1 cellular context compared by ENCODE assay signal in the genomic region with DNA sequence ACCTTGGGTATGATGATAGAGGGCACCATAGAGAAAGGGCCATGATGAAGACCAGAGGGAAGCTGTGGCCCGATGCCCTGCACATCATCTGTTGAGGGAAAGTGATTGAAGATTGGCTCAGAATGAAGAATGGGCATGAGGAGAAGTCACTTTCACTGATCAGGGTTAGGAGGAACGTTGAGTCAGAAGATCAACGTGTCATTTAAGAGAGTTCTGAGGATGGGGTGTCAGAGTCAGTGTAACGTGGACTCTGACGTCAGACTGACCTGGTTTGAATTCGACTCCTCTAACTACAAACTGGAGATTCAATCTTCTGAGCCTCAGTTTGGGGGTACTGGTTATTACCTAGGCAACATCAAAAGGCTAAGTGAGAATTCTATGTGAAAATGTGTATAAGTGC.
A peak's percentile ranks its signal among the peaks of the same experiment; 100 is the strongest.
TF ChIP-seq lines count a peak whose summit lies in the region.

No MANE protein-coding gene starts in this region.

TF ChIP-seq in HepG2, 621 proteins besides CTCF, POLR2A, EP300 and RAD21:
- TF ChIP-seq CREB1 (IDR thresholded peaks at IDR 0.05): peak; percentile 88
- TF ChIP-seq CREB1 (CRISPR knock-in tag; IDR thresholded peaks at IDR 0.05): no peak
- TF ChIP-seq TMF1 (CRISPR knock-in tag; IDR thresholded peaks at IDR 0.05; ENCODE audit: low read depth): no peak
